ENCODE assay signal across 19 cellular contexts in genomic region chr19:10888421-10888866, GRCh38. TPM values are rescaled to one million over a fixed set of nuclear protein-coding genes. Genes with fewer than 3 reads are reported as not detected.
DNase-seq lines count a peak whose midpoint lies in the region; ATAC-seq and TF ChIP-seq lines count a peak whose summit lies in the region.
"Had no signal": no experiment of that assay in that cellular context is flagged by ENCODE, and none has a peak within 500 bp of the region (broad histone marks: within the 10 kb centered on the region; RNA-seq: fewer than 3 reads in every experiment).

No MANE protein-coding gene starts in this region.

- intact Hi-C loops in sigmoid colon (cut with DNase I), result no loop called here

- no peak for TF ChIP-seq POLR2A in sigmoid colon (IDR thresholded peaks at IDR 0.05)

- 40 to 57% methylated on average over 13 of the region's 13 CpGs for WGBS in sigmoid colon, 2 donors

- no peak overlapping the region for H3K4me3 ChIP-seq in sigmoid colon
- H3K4me3 ChIP-seq: GM23248, left ventricle myocardium inferior, SJSA1 had no signal

- no peak for TF ChIP-seq EP300 in sigmoid colon (IDR thresholded peaks at IDR 0.05)

- no peak for ATAC-seq in HG03469 (IDR thresholded peaks at IDR 0.05; ENCODE audit: unreplicated experiment)
- ATAC-seq: stimulated activated naive CD8-positive, alpha-beta T cell treated with anti-CD3 and anti-CD28 coated beads, Interleukin-15, amount 100 ng/mL, for 72 hours had no signal

- H3K36me3 ChIP-seq in sigmoid colon, result no peaks in the 10 kb centered on the region
- H3K36me3 ChIP-seq: left ventricle myocardium inferior, SJSA1 had no signal

- no peaks in the 10 kb centered on the region for H3K9me3 ChIP-seq in sigmoid colon
- H3K9me3 ChIP-seq: left ventricle myocardium inferior, SJSA1 had no signal

- peaks cover 0 to 74% (median 68%) of the 10 kb centered on the region in 4 donors for H3K4me1 ChIP-seq in sigmoid colon

- no peak for TF ChIP-seq CTCF in GM20000 (IDR thresholded peaks at IDR 0.05; ENCODE audit: extremely low read depth, missing control alignments)
- TF ChIP-seq CTCF in sigmoid colon (IDR thresholded peaks at IDR 0.05), result no peak

- H3K27me3 ChIP-seq in sigmoid colon, result no peaks in the 10 kb centered on the region
- H3K27me3 ChIP-seq: SJSA1 had no signal

- peak; percentile 54 for DNase-seq in GM20000 (ENCODE audit: low spot score)
- DNase-seq in NCI-H2171 treated with DMSO at 0.1 percent for 48 hours (lab: John Stamatoyannopoulos, UW), result peak; percentile 59
- peak; percentile 54 for DNase-seq in germinal center (ENCODE audit: low spot score)
- no peak for DNase-seq in sigmoid colon
- DNase-seq in NCI-H446 (lab: John Stamatoyannopoulos, UW), result no peak
- DNase-seq in ureter (ENCODE audit: low spot score), result no peak
- DNase-seq in DMS153 treated with DMSO at 0.1 percent for 48 hours (lab: John Stamatoyannopoulos, UW; ENCODE audit: unreplicated experiment), result no peak
- DNase-seq: activated CD4-positive, alpha-beta T cell treated with anti-CD3 and anti-CD28 coated beads for 1 hour; CD4-positive, CD25-positive, alpha-beta regulatory T cell; effector CD4-positive, alpha-beta T cell; GM23248; KG1; left ventricle myocardium inferior; NCI-H446 treated with DMSO at 0.1 percent for 48 hours; stimulated activated CD4-positive, alpha-beta T cell treated with anti-CD3 and anti-CD28 coated beads, Interleukin-2, amount 100 ng/mL, for 24 hours; stimulated activated naive CD8-positive, alpha-beta T cell treated with anti-CD3 and anti-CD28 coated beads, Interleukin-15, amount 100 ng/mL, for 72 hours had no signal

- peak overlapping the region in 3 of 4 donors; percentile 15 to 78 (median 54) for H3K27ac ChIP-seq in sigmoid colon
- H3K27ac ChIP-seq: GM23248, left ventricle myocardium inferior, SJSA1 had no signal

RNA-seq across cellular contexts. Expression of gene CARM1, which starts 17.1 kb away (rescaled TPM):
- total RNA-seq in sigmoid colon (10 to 100 TPM; 18.1 to 24.9 (median 20.8) TPM), ureter (41.2 TPM)
- 10 to 100 TPM; 21.6 to 51.8 (median 29.4) TPM for polyA plus RNA-seq in sigmoid colon

RNA-seq across cellular contexts. Expression of gene YIPF2, which starts 40.0 kb away (rescaled TPM):
- total RNA-seq in sigmoid colon (10 to 100 TPM; 26.5 to 36.0 (median 28.3) TPM), ureter (60.9 TPM)
- polyA plus RNA-seq in sigmoid colon, result 10 to 100 TPM; 19.4 to 61.3 (median 21.0) TPM

RNA-seq across cellular contexts. Expression of gene TIMM29, which starts 40.2 kb away (rescaled TPM):
- total RNA-seq in sigmoid colon (10 to 100 TPM; 18.8 to 28.5 (median 26.0) TPM), ureter (17.2 TPM)
- polyA plus RNA-seq in sigmoid colon, result 10 to 100 TPM in 2 of 3 donors, 1 to 10 TPM in 1; 9.6 to 22.6 (median 15.5) TPM

RNA-seq across cellular contexts. Expression of gene C19orf38, which starts 40.2 kb away (rescaled TPM):
- total RNA-seq in sigmoid colon (1 to 10 TPM in 2 of 4 donors, under 1 TPM in 1, not detected in 1; 0.99 to 2.1 (median 2.0) TPM), ureter (0.99 TPM)
- 1 to 10 TPM in 2 of 3 donors, under 1 TPM in 1; 0.92 to 3.3 (median 1.2) TPM for polyA plus RNA-seq in sigmoid colon
- total RNA-seq: glomerular endothelial cell, SJSA1 had no signal

RNA-seq across cellular contexts. Expression of gene TMED1, which starts 52.4 kb away (rescaled TPM):
- total RNA-seq in sigmoid colon (10 to 100 TPM; 14.1 to 35.3 (median 28.9) TPM), ureter (13.3 TPM)
- 10 to 100 TPM; 10.8 to 21.8 (median 15.3) TPM for polyA plus RNA-seq in sigmoid colon

Comparison
In these comparisons a context has a peak if more than half of its experiments do, and no peak if none do; other contexts are left out.
1. DNase-seq: peak in GM20000 (single experiment), NCI-H2171 treated with DMSO at 0.1 percent for 48 hours (single experiment) and germinal center (single experiment); none in sigmoid colon (single experiment), NCI-H446 (0 of 2), ureter (single experiment) and DMS153 treated with DMSO at 0.1 percent for 48 hours (single experiment).